Comparison of ENCODE assay signal across 8 cellular contexts in genomic region chr17:59785091-59785799, GRCh38.
DNase-seq lines count a peak whose midpoint lies in the region; ATAC-seq, FAIRE-seq and TF ChIP-seq lines count a peak whose summit lies in the region.

No MANE protein-coding gene starts in this region.

- H3K27me3 ChIP-seq in CD4-positive, CD25-positive, alpha-beta regulatory T cell (ENCODE audit: control insufficient read depth, insufficient read depth, low read length) = no peaks in the 10 kb centered on the region
- no peaks in the 10 kb centered on the region for H3K27me3 ChIP-seq in K562 (ENCODE audit: control insufficient read depth in 2 of 2, insufficient read depth in 2 of 2, low read length in 2 of 2)

- H3K4me2 ChIP-seq in K562 (ENCODE audit: insufficient read depth, low read length) = no peak overlapping the region

- H3K9me3 ChIP-seq in CD4-positive, CD25-positive, alpha-beta regulatory T cell (ENCODE audit: control insufficient read depth in 2 of 2, low read length in 2 of 2) = no peaks in the 10 kb centered on the region
- H3K9me3 ChIP-seq in K562 (replicated peaks; ENCODE audit: control insufficient read depth, insufficient read depth, low read depth, low read length) = no peaks in the 10 kb centered on the region; the same call in 1 of the 2 replicates

- in situ Hi-C loops in K562 (cut with MboI) = loop anchor here (5.0 kb wide), 1 partner anchor 52 kb away; no protein-coding TSS in a partner anchor

- H3K27ac ChIP-seq in CD4-positive, CD25-positive, alpha-beta regulatory T cell (ENCODE audit: insufficient read depth, low read length, poor library complexity, severe bottlenecking) = peak overlapping the region; percentile 93
- H3K27ac ChIP-seq in K562 (ENCODE audit: extremely low read depth, low read depth, low read length) = peak overlapping the region; percentile 92

- no peak for TF ChIP-seq POLR2A in K562 (conservative IDR thresholded peaks at IDR 0.05)

- peak in 1 of 3 donors; percentile 44 for DNase-seq in CD4-positive, CD25-positive, alpha-beta regulatory T cell
- peak; percentile 68 for DNase-seq in LHCN-M2 (ENCODE audit: low read depth)
- peak in 1 of 4 experiments; percentile 51 for DNase-seq in K562 (ENCODE audit: extremely low read depth in 1 of 4, low spot score in 3 of 4)
- no peak for DNase-seq in naive B cell
- no peak for DNase-seq in hippocampal formation (lab: John Stamatoyannopoulos, UW)
- no peak for DNase-seq in SK-N-DZ (ENCODE audit: low spot score)
- no peak for DNase-seq in posterior cingulate gyrus

- peak; percentile 4; the same call in 1 of the 2 replicates for TF ChIP-seq EP300 in K562 (IDR thresholded peaks at IDR 0.05; ENCODE audit: low read length)

- POLR2A ChIA-PET in K562 (lab: Yijun Ruan, JAX) = interaction anchor here (1.1 to 5.1 kb wide), 6 partner anchors 24 to 59 kb away, joined by 3 to 44 read pairs (median 4); no protein-coding TSS in a partner anchor

- peaks cover 29% of the 10 kb centered on the region; the same call in 2 of the 3 replicates for H3K79me2 ChIP-seq in K562 (ENCODE audit: control insufficient read depth, insufficient read depth, low read length)

- no peaks in the 10 kb centered on the region for H4K20me1 ChIP-seq in K562 (replicated peaks; ENCODE audit: control insufficient read depth, insufficient read depth, low read length)

- WGBS in K562 (ENCODE audit: insufficient coverage, low coverage, missing lambda C conversion rate) = 2% methylated on average over 8 of the region's 8 CpGs

- no peaks in the 10 kb centered on the region for H3K9me3 Mint-ChIP-seq in CD4-positive, CD25-positive, alpha-beta regulatory T cell
- H3K9me3 Mint-ChIP-seq in naive B cell = no peaks in the 10 kb centered on the region

- no peak for ATAC-seq in CD4-positive, CD25-positive, alpha-beta regulatory T cell (ENCODE audit: low read depth in 2 of 2)
- ATAC-seq in K562 (peak; percentile 47), naive B cell (ENCODE audit: low read depth in 2 of 2) (no peak), HG02938 (IDR thresholded peaks at IDR 0.05; ENCODE audit: unreplicated experiment) (no peak)

- no peaks in the 10 kb centered on the region for H3K27me3 Mint-ChIP-seq in CD4-positive, CD25-positive, alpha-beta regulatory T cell
- no peaks in the 10 kb centered on the region for H3K27me3 Mint-ChIP-seq in naive B cell

- no peaks in the 10 kb centered on the region for H3K36me3 Mint-ChIP-seq in CD4-positive, CD25-positive, alpha-beta regulatory T cell
- no peaks in the 10 kb centered on the region for H3K36me3 Mint-ChIP-seq in naive B cell

- peak overlapping the region; percentile 92 for H3K4me3 ChIP-seq in CD4-positive, CD25-positive, alpha-beta regulatory T cell (ENCODE audit: low read depth, low read length)
- H3K4me3 ChIP-seq in K562 = no peak overlapping the region

- H3K4me3 Mint-ChIP-seq in CD4-positive, CD25-positive, alpha-beta regulatory T cell = peak overlapping the region; percentile 39 to 88 (median 62)
- H3K4me3 Mint-ChIP-seq in naive B cell = no peak overlapping the region

- no peak for TF ChIP-seq CTCF in K562 (IDR thresholded peaks at IDR 0.05 in 2 of 3, conservative IDR thresholded peaks at IDR 0.05 in 1 of 3; ENCODE audit: insufficient read depth in 2 of 3, low read depth in 1 of 3, low read length in 3 of 3)

- peaks cover 72% of the 10 kb centered on the region for H3K4me1 ChIP-seq in CD4-positive, CD25-positive, alpha-beta regulatory T cell (ENCODE audit: control insufficient read depth, insufficient read depth, low read length, poor library complexity, severe bottlenecking)
- peaks cover 35 to 47% of the 10 kb centered on the region in 2 experiments for H3K4me1 ChIP-seq in K562 (replicated peaks in 1 of 2; ENCODE audit: control insufficient read depth in 2 of 2, insufficient read depth in 2 of 2, low read length in 2 of 2)

- peaks cover 18 to 64% (median 40%) of the 10 kb centered on the region in 4 donors for H3K4me1 Mint-ChIP-seq in CD4-positive, CD25-positive, alpha-beta regulatory T cell
- H3K4me1 Mint-ChIP-seq in naive B cell = peaks cover 26 to 47% (median 29%) of the 10 kb centered on the region in 3 donors

- FAIRE-seq in K562 (lab: Jason Lieb, UNC) = peak; percentile 61

- CTCF ChIA-PET in K562 (lab: Yijun Ruan, JAX; ENCODE audit: low intra/inter-chr PET ratio) = no interaction called here

- no peaks in the 10 kb centered on the region for H3K9me1 ChIP-seq in K562 (ENCODE audit: control insufficient read depth, insufficient read depth, low read length)

- TF ChIP-seq RAD21 in K562 (CRISPR knock-in tag; conservative IDR thresholded peaks at IDR 0.05 in 1 of 2, IDR thresholded peaks at IDR 0.05 in 1 of 2) = no peak

- BruUV-seq in K562 (replicated peaks; lab: Mats Ljungman, UMichigan) = no TSS peak

- intact Hi-C loops in K562 (cut with micrococcal nuclease) (loop anchor here (2.0 kb wide), 1 partner anchor 32 kb away; no protein-coding TSS in a partner anchor), posterior cingulate gyrus (cut with DNase I) (no loop called here)

- H3K9ac ChIP-seq in K562 (ENCODE audit: insufficient read depth in 1 of 2, low read depth in 2 of 2, low read length in 2 of 2) = peak overlapping the region in 1 of 2 experiments; percentile 82; a peak in 2 of 4 replicates

- peak overlapping the region; percentile 73 to 92 (median 91) for H3K27ac Mint-ChIP-seq in CD4-positive, CD25-positive, alpha-beta regulatory T cell
- H3K27ac Mint-ChIP-seq in naive B cell = peak overlapping the region in 4 of 6 donors; percentile 16 to 94 (median 57)

- no peak overlapping the region for H2AFZ ChIP-seq in K562 (ENCODE audit: low read depth, low read length)

- no peaks in the 10 kb centered on the region for H3K36me3 ChIP-seq in CD4-positive, CD25-positive, alpha-beta regulatory T cell (ENCODE audit: control insufficient read depth, insufficient read depth, low read length)
- H3K36me3 ChIP-seq in K562 (ENCODE audit: control insufficient read depth, insufficient read depth, low read length) = 0 out of 3 replicates have a peak, but pooled peaks cover 3% of the 10 kb centered on the region

TF ChIP-seq in K562, 482 proteins besides CTCF, POLR2A, EP300 and RAD21 (continues in another document):
- TF ChIP-seq NFIX (CRISPR knock-in tag; IDR thresholded peaks at IDR 0.05; ENCODE audit: low read depth) = no peak
- TF ChIP-seq SRSF1 (IDR thresholded peaks at IDR 0.05; ENCODE audit: low read depth, low read length) = no peak
- TF ChIP-seq MLLT1 (IDR thresholded peaks at IDR 0.05) = peak in 1 of 2 experiments; percentile 53; a peak in 1 of 4 replicates
- TF ChIP-seq IRF2 (CRISPR knock-in tag; IDR thresholded peaks at IDR 0.05) = no peak
- no peak for TF ChIP-seq FOXA1 (IDR thresholded peaks at IDR 0.05; ENCODE audit: borderline replicate concordance)
- TF ChIP-seq POLR2B (IDR thresholded peaks at IDR 0.05; ENCODE audit: low read depth, partially characterized antibody) = no peak
- no peak for TF ChIP-seq NR0B1 (IDR thresholded peaks at IDR 0.05; ENCODE audit: partially characterized antibody)
- no peak for TF ChIP-seq ILF3 (IDR thresholded peaks at IDR 0.05; ENCODE audit: borderline replicate concordance)
- TF ChIP-seq ZNF740 (CRISPR knock-in tag; IDR thresholded peaks at IDR 0.05) = no peak
- TF ChIP-seq ZNF740 (tag; IDR thresholded peaks at IDR 0.05) = peak in 1 of 2 experiments; percentile 61; a peak in 1 of 4 replicates
- peak; percentile 59; the same call in 1 of the 2 replicates for TF ChIP-seq CREB3 (tag; conservative IDR thresholded peaks at IDR 0.05; ENCODE audit: low read depth)

Comparison
In these comparisons a context has a peak if more than half of its experiments do, and no peak if none do; other contexts are left out.
1. H3K4me3 Mint-ChIP-seq: peak in CD4-positive, CD25-positive, alpha-beta regulatory T cell (4 of 4); none in naive B cell (0 of 8).